8 cellular contexts compared by ENCODE assay signal in genomic region chr10:48306265-48306869, GRCh38. TPM values are rescaled to one million over a fixed set of nuclear protein-coding genes. Genes with fewer than 3 reads are reported as not detected.
DNase-seq lines count a peak whose midpoint lies in the region; ATAC-seq and TF ChIP-seq lines count a peak whose summit lies in the region.

TSS of gene MAPK8 (plus strand) at chr10:48306677. CDS start at chr10:48401661, 94,984 bp downstream.

- H3K27ac ChIP-seq in CD4-positive, CD25-positive, alpha-beta regulatory T cell (ENCODE audit: insufficient read depth, low read length, poor library complexity, severe bottlenecking), result peak within 1 kb of the TSS; percentile 90
- peak within 1 kb of the TSS; percentile 91 for H3K27ac ChIP-seq in duodenal mucosa (ENCODE audit: low read depth, low read length)

- no peaks in the 10 kb centered on the region for H3K36me3 ChIP-seq in CD4-positive, CD25-positive, alpha-beta regulatory T cell (ENCODE audit: control insufficient read depth, insufficient read depth, low read length)
- no peaks in the 10 kb centered on the region for H3K36me3 ChIP-seq in duodenal mucosa (ENCODE audit: control insufficient read depth in 1 of 2, insufficient read depth in 2 of 2, low read length in 2 of 2)

- H3K36me3 Mint-ChIP-seq in CD4-positive, CD25-positive, alpha-beta regulatory T cell, result no peaks in the 10 kb centered on the region
- H3K36me3 Mint-ChIP-seq in activated CD4-positive, alpha-beta memory T cell treated with anti-CD3 and anti-CD28 coated beads, Interleukin-2, amount 10 ng/mL, durations not matched to agents 7 days and 5 days (ENCODE audit: low read depth), result peaks cover 3% of the 10 kb centered on the region

- intact Hi-C loops in lower leg skin (cut with DNase I; ENCODE audit: low total_unique reads), result no loop called here

- no peaks in the 10 kb centered on the region for H3K27me3 ChIP-seq in CD4-positive, CD25-positive, alpha-beta regulatory T cell (ENCODE audit: control insufficient read depth, insufficient read depth, low read length)
- H3K27me3 ChIP-seq in duodenal mucosa (ENCODE audit: control insufficient read depth in 1 of 2, insufficient read depth in 2 of 2, low read length in 2 of 2), result no peaks in the 10 kb centered on the region

- TF ChIP-seq CTCF in lower leg skin (IDR thresholded peaks at IDR 0.05), result no peak

- WGBS in lower leg skin, 2 donors, result 0 to 1% methylated on average over 3 to 77 of the region's 86 CpGs

- peak; percentile 91 to 92 for ATAC-seq in CD4-positive, CD25-positive, alpha-beta regulatory T cell (ENCODE audit: low read depth in 2 of 2)
- peak; percentile 87 for ATAC-seq in GM19452 (IDR thresholded peaks at IDR 0.05; ENCODE audit: unreplicated experiment)
- peak; percentile 40 for ATAC-seq in HG03575 (IDR thresholded peaks at IDR 0.05; ENCODE audit: extremely low read depth, insufficient number of reproducible peaks, low FRiP score, unreplicated experiment)

- peak within 1 kb of the TSS; percentile 85 for H3K4me3 ChIP-seq in CD4-positive, CD25-positive, alpha-beta regulatory T cell (ENCODE audit: low read depth, low read length)
- peak within 1 kb of the TSS; percentile 90 to 91 for H3K4me3 ChIP-seq in duodenal mucosa (ENCODE audit: low read depth in 1 of 2, low read length in 2 of 2)
- H3K4me3 ChIP-seq in lower leg skin (ENCODE audit: low read depth, poor library complexity, severe bottlenecking), result peak within 1 kb of the TSS; percentile 73

- peak; percentile 92 for DNase-seq in CD4-positive, CD25-positive, alpha-beta regulatory T cell
- DNase-seq in NCI-H82 treated with DMSO at 0.1 percent for 48 hours (lab: John Stamatoyannopoulos, UW; ENCODE audit: unreplicated experiment), result peak; percentile 65
- DNase-seq in activated CD4-positive, alpha-beta memory T cell treated with anti-CD3 and anti-CD28 coated beads, Interleukin-2, amount 10 ng/mL, durations not matched to agents 7 days and 5 days, result peak; percentile 91
- DNase-seq in lower leg skin (ENCODE audit: low spot score in 2 of 2), result peak; percentile 83 to 97
- peak; percentile 87 to 88 for DNase-seq in stimulated activated CD4-positive, alpha-beta T cell treated with anti-CD3 and anti-CD28 coated beads, Interleukin-4, amount 100 ng/mL, for 48 hours (ENCODE audit: low read depth in 2 of 2)

- no peaks in the 10 kb centered on the region for H3K9me3 Mint-ChIP-seq in CD4-positive, CD25-positive, alpha-beta regulatory T cell
- H3K9me3 Mint-ChIP-seq in activated CD4-positive, alpha-beta memory T cell treated with anti-CD3 and anti-CD28 coated beads, Interleukin-2, amount 10 ng/mL, durations not matched to agents 7 days and 5 days, result no peaks in the 10 kb centered on the region

- H3K9ac ChIP-seq in duodenal mucosa (ENCODE audit: low read depth in 1 of 2, low read length in 2 of 2), result peak within 1 kb of the TSS; percentile 78 to 87

- peak within 1 kb of the TSS; percentile 78 to 91 (median 91) for H3K27ac Mint-ChIP-seq in CD4-positive, CD25-positive, alpha-beta regulatory T cell
- H3K27ac Mint-ChIP-seq in activated CD4-positive, alpha-beta memory T cell treated with anti-CD3 and anti-CD28 coated beads, Interleukin-2, amount 10 ng/mL, durations not matched to agents 7 days and 5 days, result peak within 1 kb of the TSS; percentile 58

- POLR2A ChIA-PET in activated CD4-positive, alpha-beta memory T cell treated with anti-CD3 and anti-CD28 coated beads, Interleukin-2, amount 10 ng/mL, durations not matched to agents 7 days and 5 days (lab: Charles Lee), result interaction anchor here (0.5 kb wide), 1 partner anchor 1232 kb away, joined by 3 read pairs; the partner anchor contains the start of gene ERCC6

- H3K4me3 Mint-ChIP-seq in CD4-positive, CD25-positive, alpha-beta regulatory T cell, result peak within 1 kb of the TSS; percentile 88 to 97 (median 92)
- peak within 1 kb of the TSS; percentile 86 for H3K4me3 Mint-ChIP-seq in activated CD4-positive, alpha-beta memory T cell treated with anti-CD3 and anti-CD28 coated beads, Interleukin-2, amount 10 ng/mL, durations not matched to agents 7 days and 5 days

- CTCF ChIA-PET in activated CD4-positive, alpha-beta memory T cell treated with anti-CD3 and anti-CD28 coated beads, Interleukin-2, amount 10 ng/mL, durations not matched to agents 7 days and 5 days (lab: Charles Lee), result no interaction called here

- H3K4me1 Mint-ChIP-seq in CD4-positive, CD25-positive, alpha-beta regulatory T cell, result peaks cover 15 to 34% (median 31%) of the 10 kb centered on the region in 4 donors
- peaks cover 38% of the 10 kb centered on the region for H3K4me1 Mint-ChIP-seq in activated CD4-positive, alpha-beta memory T cell treated with anti-CD3 and anti-CD28 coated beads, Interleukin-2, amount 10 ng/mL, durations not matched to agents 7 days and 5 days

- TF ChIP-seq POLR2A in lower leg skin (IDR thresholded peaks at IDR 0.05), result peak in 1 of 2 donors; percentile 71

- H3K27me3 Mint-ChIP-seq in CD4-positive, CD25-positive, alpha-beta regulatory T cell, result peaks cover 5% of the 10 kb centered on the region
- peaks cover 4% of the 10 kb centered on the region for H3K27me3 Mint-ChIP-seq in activated CD4-positive, alpha-beta memory T cell treated with anti-CD3 and anti-CD28 coated beads, Interleukin-2, amount 10 ng/mL, durations not matched to agents 7 days and 5 days

- H3K4me1 ChIP-seq in CD4-positive, CD25-positive, alpha-beta regulatory T cell (ENCODE audit: control insufficient read depth, insufficient read depth, low read length, poor library complexity, severe bottlenecking), result peaks cover 13% of the 10 kb centered on the region
- peaks cover 25 to 40% of the 10 kb centered on the region in 2 donors for H3K4me1 ChIP-seq in duodenal mucosa (ENCODE audit: control insufficient read depth in 1 of 2, insufficient read depth in 2 of 2, low read length in 2 of 2)

- no peaks in the 10 kb centered on the region for H3K9me3 ChIP-seq in CD4-positive, CD25-positive, alpha-beta regulatory T cell (ENCODE audit: control insufficient read depth in 2 of 2, low read length in 2 of 2)
- H3K9me3 ChIP-seq in duodenal mucosa (ENCODE audit: control insufficient read depth in 1 of 2, low read length in 2 of 2), result no peaks in the 10 kb centered on the region

RNA-seq across cellular contexts. Expression of gene MAPK8, which starts in this region (rescaled TPM):
- total RNA-seq in CD4-positive, CD25-positive, alpha-beta regulatory T cell, result 34.5 TPM
- 10 to 100 TPM; 19.8 to 26.1 (median 22.7) TPM for polyA plus RNA-seq in CD4-positive, CD25-positive, alpha-beta regulatory T cell
- 10 to 100 TPM; 46.2 to 48.2 TPM for total RNA-seq in activated CD4-positive, alpha-beta memory T cell treated with anti-CD3 and anti-CD28 coated beads, Interleukin-2, amount 10 ng/mL, durations not matched to agents 7 days and 5 days
- total RNA-seq in lower leg skin, result 10 to 100 TPM; 26.7 to 58.6 (median 44.0) TPM

Comparison
In these comparisons a context has a peak if more than half of its experiments do, and no peak if none do; other contexts are left out.
1. Peak in every context shown above with its lines: DNase-seq, ATAC-seq, H3K4me3 ChIP-seq and H3K27ac ChIP-seq.
2. ATAC-seq: peak in every context shown above with its lines; median percentile 92 in CD4-positive, CD25-positive, alpha-beta regulatory T cell; 87 in GM19452; 40 in HG03575.